In genomic region chr4:141575884-141576283, GRCh38 we compare ENCODE assay signal across 20 cellular contexts.
"Had no signal": no experiment of that assay in that cellular context is flagged by ENCODE, and none has a peak within 500 bp of the region (broad histone marks: within the 10 kb centered on the region; RNA-seq: fewer than 3 reads in every experiment).

No MANE protein-coding gene starts in this region.

- H3K27me3 ChIP-seq: body of pancreas, esophagus squamous epithelium, hepatocyte, neural progenitor cell, pancreas, transverse colon had no signal

- H3K79me2 ChIP-seq: hepatocyte had no signal

- H3K4me1 ChIP-seq: esophagus squamous epithelium, neural progenitor cell, pancreas, transverse colon had no signal

- H3K9me3 ChIP-seq: body of pancreas, esophagus squamous epithelium, pancreas, transverse colon had no signal

- H3K36me3 ChIP-seq: esophagus squamous epithelium, neural progenitor cell, pancreas, transverse colon had no signal

- DNase-seq: activated CD4-positive, alpha-beta T cell treated with anti-CD3 and anti-CD28 coated beads, Interleukin-2, amount 10 ng/mL, durations not matched to agents 24 days and 14 days; activated CD4-positive, CD25-positive, alpha-beta regulatory T cell; activated CD8-positive, alpha-beta memory T cell treated with anti-CD3 and anti-CD28 coated beads, Interleukin-2, amount 50 U/mL, for 4 hours; activated CD8-positive, alpha-beta T cell treated with anti-CD3 and anti-CD28 coated beads, Interleukin-2, amount 10 ng/mL, durations not matched to agents 7 days and 5 days; activated gamma-delta T cell; activated T-cell treated with anti-CD3 and anti-CD28 coated beads, Interleukin-2, amount 50 U/mL, for 72 hours; amniotic stem cell; cortex of kidney; effector CD4-positive, alpha-beta T cell; esophagus squamous epithelium; islet precursor cell; naive B cell; pancreas; stimulated activated CD4-positive, alpha-beta T cell treated with anti-CD3 and anti-CD28 coated beads, Interleukin-15, amount 100 ng/mL, for 24 hours; stimulated activated CD4-positive, alpha-beta T cell treated with anti-CD3 and anti-CD28 coated beads, Interleukin-4, amount 100 ng/mL, for 1 hour; stimulated activated naive B cell treated with anti-CD40 and anti-IgM and Interleukin-4, amounts not matched to agents 10 μg/mL and 1 μg/mL and 100 μg/mL, for 72 hours; transverse colon had no signal

- H2AFZ ChIP-seq: hepatocyte, neural progenitor cell had no signal

- H3K27ac ChIP-seq: body of pancreas, esophagus squamous epithelium, hepatocyte, neural progenitor cell, pancreas, transverse colon had no signal

- H3K4me3 ChIP-seq: body of pancreas, esophagus squamous epithelium, hepatocyte, neural progenitor cell, pancreas, transverse colon had no signal

- H3K4me2 ChIP-seq: hepatocyte, neural progenitor cell had no signal
